Comparison of ENCODE assay signal across 17 cellular contexts in genomic region chr16:87046235-87046634, GRCh38.
A peak's percentile ranks its signal among the peaks of the same experiment; 100 is the strongest.
DNase-seq lines count a peak whose midpoint lies in the region; ATAC-seq, FAIRE-seq and TF ChIP-seq lines count a peak whose summit lies in the region.
"Had no signal": no experiment of that assay in that cellular context is flagged by ENCODE, and none has a peak within 500 bp of the region (broad histone marks: within the 10 kb centered on the region; RNA-seq: fewer than 3 reads in every experiment).

No MANE protein-coding gene starts in this region.

- H3K4me2 ChIP-seq in BLaER1 = peak overlapping the region; percentile 50; the same call in 1 of the 2 replicates
- H3K4me2 ChIP-seq in K562 (ENCODE audit: insufficient read depth, low read length) = no peak overlapping the region
- no peak overlapping the region for H3K4me2 ChIP-seq in mesendoderm (ENCODE audit: low read length)
- H3K4me2 ChIP-seq in parathyroid adenoma (ENCODE audit: low read length) = no peak overlapping the region

- CTCF ChIA-PET in K562 (lab: Yijun Ruan, JAX; ENCODE audit: low intra/inter-chr PET ratio) = no interaction called here

- no peak overlapping the region for H3K18ac ChIP-seq in mesendoderm (ENCODE audit: low read length)

- TF ChIP-seq CTCF in K562 (IDR thresholded peaks at IDR 0.05 in 2 of 3, conservative IDR thresholded peaks at IDR 0.05 in 1 of 3; ENCODE audit: insufficient read depth in 2 of 3, low read depth in 1 of 3, low read length in 3 of 3) (no peak), parathyroid adenoma (IDR thresholded peaks at IDR 0.05) (no peak)

- H3K36me3 ChIP-seq in BLaER1 (no peaks in the 10 kb centered on the region), K562 (ENCODE audit: control insufficient read depth, insufficient read depth, low read length) (no peaks in the 10 kb centered on the region), mesendoderm (ENCODE audit: control insufficient read depth, insufficient read depth, low read length) (no peaks in the 10 kb centered on the region), parathyroid adenoma (ENCODE audit: control insufficient read depth, insufficient read depth, low read length) (no peaks in the 10 kb centered on the region)

- TF ChIP-seq EP300 in K562 (IDR thresholded peaks at IDR 0.05; ENCODE audit: low read length) = no peak

- H3K4me3 ChIP-seq in BLaER1 = no peak overlapping the region
- H3K4me3 ChIP-seq in K562 = no peak overlapping the region
- no peak overlapping the region for H3K4me3 ChIP-seq in mesendoderm (ENCODE audit: low read length)
- no peak overlapping the region for H3K4me3 ChIP-seq in parathyroid adenoma (ENCODE audit: low read depth, low read length)
- H3K4me3 ChIP-seq: GM12878 had no signal

- no peak overlapping the region for H2BK5ac ChIP-seq in mesendoderm (ENCODE audit: low read length)

- H2AFZ ChIP-seq in K562 (ENCODE audit: low read depth, low read length) (no peak overlapping the region), parathyroid adenoma (peak overlapping the region; percentile 75)

- peak overlapping the region; percentile 39 for H3K56ac ChIP-seq in mesendoderm (ENCODE audit: low read length)

- H3K4me1 ChIP-seq in BLaER1 (peaks cover 43% of the 10 kb centered on the region), K562 (replicated peaks in 1 of 2; ENCODE audit: control insufficient read depth in 2 of 2, insufficient read depth in 2 of 2, low read length in 2 of 2) (peaks cover 3 to 8% of the 10 kb centered on the region in 2 experiments; a peak in 3 of 5 replicates), mesendoderm (ENCODE audit: control insufficient read depth, low read depth, low read length) (peaks cover 2% of the 10 kb centered on the region), parathyroid adenoma (peaks cover 35% of the 10 kb centered on the region)

- POLR2A ChIA-PET in K562 (lab: Yijun Ruan, JAX) = interaction anchor here (0.6 kb wide), 1 partner anchor 461 kb away, joined by 3 read pairs; no protein-coding TSS in a partner anchor

- H4K20me1 ChIP-seq in BLaER1 (no peaks in the 10 kb centered on the region), K562 (replicated peaks; ENCODE audit: control insufficient read depth, insufficient read depth, low read length) (no peaks in the 10 kb centered on the region)

- H3K79me1 ChIP-seq in mesendoderm (ENCODE audit: low read length) = no peaks in the 10 kb centered on the region

- H2BK15ac ChIP-seq in mesendoderm (replicated peaks; ENCODE audit: low read depth) = no peak overlapping the region

- H3K27ac ChIP-seq in BLaER1 = no peak overlapping the region
- no peak overlapping the region for H3K27ac ChIP-seq in K562 (ENCODE audit: extremely low read depth, low read depth, low read length)
- no peak overlapping the region for H3K27ac ChIP-seq in mesendoderm (ENCODE audit: low read depth, low read length)
- H3K27ac ChIP-seq in parathyroid adenoma = no peak overlapping the region
- H3K27ac ChIP-seq: HL-60 had no signal

- DNase-seq in K562 (ENCODE audit: extremely low read depth in 1 of 4, low spot score in 3 of 4) (no peak), mesendoderm (no peak), cerebellum (ENCODE audit: low spot score) (no peak), cerebellar nuclear complex (lab: John Stamatoyannopoulos, UW) (no peak), SHP77 (lab: John Stamatoyannopoulos, UW) (no peak)
- DNase-seq: ACHN; C1 segment of cervical spinal cord; Calu3; CD4-positive, alpha-beta T cell; DMS79; IMR-90 had no signal

- FAIRE-seq in K562 (lab: Jason Lieb, UNC) = no peak
- FAIRE-seq: GM12878, GM18507, H54 had no signal

- H3K27me3 ChIP-seq in BLaER1 (no peaks in the 10 kb centered on the region), K562 (ENCODE audit: control insufficient read depth in 2 of 2, insufficient read depth in 2 of 2, low read length in 2 of 2) (peaks cover 11 to 39% of the 10 kb centered on the region in 2 experiments), mesendoderm (ENCODE audit: insufficient read depth, low read length, poor library complexity) (no peaks in the 10 kb centered on the region), parathyroid adenoma (ENCODE audit: control insufficient read depth, insufficient read depth, low read length) (no peaks in the 10 kb centered on the region)

- no peak overlapping the region for H2BK120ac ChIP-seq in mesendoderm (ENCODE audit: low read depth, low read length)

- no peak overlapping the region for H3K23ac ChIP-seq in mesendoderm (ENCODE audit: low read length)

- ATAC-seq in K562 = no peak
- ATAC-seq: GM12878 had no signal

- in situ Hi-C loops in K562 (cut with MboI) = no loop called here

- H3K79me2 ChIP-seq in K562 (ENCODE audit: control insufficient read depth, insufficient read depth, low read length) = no peaks in the 10 kb centered on the region
- H3K79me2 ChIP-seq in mesendoderm (ENCODE audit: control insufficient read depth, insufficient read depth, low read length) = no peaks in the 10 kb centered on the region
- H3K79me2 ChIP-seq in parathyroid adenoma = no peaks in the 10 kb centered on the region

- H2AK5ac ChIP-seq in mesendoderm (ENCODE audit: low read length) = peak overlapping the region; percentile 15

- TF ChIP-seq POLR2A in K562 (conservative IDR thresholded peaks at IDR 0.05) = no peak

- WGBS in K562 (ENCODE audit: insufficient coverage, low coverage, missing lambda C conversion rate) = 20% methylated on average over 8 of the region's 9 CpGs
- WGBS in mesendoderm (ENCODE audit: extremely low coverage, insufficient coverage, low lambda C conversion rate) = no CpG with 5 or more reads among the region's 9 CpGs

- H3K9me1 ChIP-seq in K562 (ENCODE audit: control insufficient read depth, insufficient read depth, low read length) = no peaks in the 10 kb centered on the region

- H3K9ac ChIP-seq in BLaER1 (no peak overlapping the region), K562 (ENCODE audit: insufficient read depth in 1 of 2, low read depth in 2 of 2, low read length in 2 of 2) (no peak overlapping the region), mesendoderm (ENCODE audit: low read length) (no peak overlapping the region), parathyroid adenoma (no peak overlapping the region)

- no TSS peak for BruUV-seq in K562 (replicated peaks; lab: Mats Ljungman, UMichigan)

- intact Hi-C loops in K562 (cut with micrococcal nuclease) = no loop called here

- H3K4ac ChIP-seq in mesendoderm (ENCODE audit: low read depth, low read length) = no peak overlapping the region

- no peak for TF ChIP-seq RAD21 in K562 (CRISPR knock-in tag; conservative IDR thresholded peaks at IDR 0.05 in 1 of 2, IDR thresholded peaks at IDR 0.05 in 1 of 2)

- H3K9me3 ChIP-seq in BLaER1 (no peaks in the 10 kb centered on the region), K562 (replicated peaks; ENCODE audit: control insufficient read depth, insufficient read depth, low read depth, low read length) (no peaks in the 10 kb centered on the region), parathyroid adenoma (ENCODE audit: control insufficient read depth, low read length) (no peaks in the 10 kb centered on the region)

- H4K5ac ChIP-seq in mesendoderm (ENCODE audit: low read length) = no peak overlapping the region

- no peak overlapping the region for H4K8ac ChIP-seq in mesendoderm (ENCODE audit: low read depth, low read length)

TF ChIP-seq in K562, 482 proteins besides CTCF, POLR2A, EP300 and RAD21:
- TF ChIP-seq RBM25 (IDR thresholded peaks at IDR 0.05; ENCODE audit: low read depth, low read length, severe bottlenecking) = peak; percentile 25
- TF ChIP-seq, protein P1, sequence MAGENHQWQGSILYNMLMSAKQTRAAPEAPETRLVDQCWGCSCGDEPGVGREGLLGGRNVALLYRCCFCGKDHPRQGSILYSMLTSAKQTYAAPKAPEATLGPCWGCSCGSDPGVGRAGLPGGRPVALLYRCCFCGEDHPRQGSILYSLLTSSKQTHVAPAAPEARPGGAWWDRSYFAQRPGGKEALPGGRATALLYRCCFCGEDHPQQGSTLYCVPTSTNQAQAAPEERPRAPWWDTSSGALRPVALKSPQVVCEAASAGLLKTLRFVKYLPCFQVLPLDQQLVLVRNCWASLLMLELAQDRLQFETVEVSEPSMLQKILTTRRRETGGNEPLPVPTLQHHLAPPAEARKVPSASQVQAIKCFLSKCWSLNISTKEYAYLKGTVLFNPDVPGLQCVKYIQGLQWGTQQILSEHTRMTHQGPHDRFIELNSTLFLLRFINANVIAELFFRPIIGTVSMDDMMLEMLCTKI (IDR thresholded peaks at IDR 0.05; ENCODE audit: partially characterized antibody) = no peak
- peak; percentile 59 for TF ChIP-seq ESRRA (IDR thresholded peaks at IDR 0.05; ENCODE audit: borderline replicate concordance, low read depth)
TF ChIP-seq in K562: peak in this region for 2.
